Comparison of ENCODE assay signal across 1 cellular context in the genomic region with DNA sequence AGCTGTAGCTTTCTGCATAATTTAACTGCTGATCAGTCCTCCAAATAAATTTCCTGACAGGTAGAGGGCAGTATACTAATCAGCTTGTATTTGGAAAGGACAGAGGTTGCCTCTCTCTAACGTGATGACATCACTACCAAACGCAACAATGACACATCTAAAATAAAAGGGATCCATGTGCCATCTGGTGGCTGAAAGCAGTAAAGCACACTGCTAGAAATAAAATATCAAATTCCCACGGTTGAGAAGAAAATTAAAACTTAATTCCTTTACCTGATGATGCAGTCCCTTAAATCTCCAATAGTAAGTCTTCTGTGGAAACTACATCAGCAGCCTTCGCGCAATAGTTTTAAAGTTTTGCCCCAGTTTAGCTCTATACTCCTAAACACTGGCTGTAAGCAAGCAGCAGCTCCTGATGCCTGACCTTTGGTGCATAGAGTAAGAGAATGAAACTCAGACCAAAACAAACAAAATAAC.
TF ChIP-seq lines count a peak whose summit lies in the region.

No MANE protein-coding gene starts in this region.

TF ChIP-seq in HepG2, 621 proteins besides CTCF, POLR2A, EP300 and RAD21 (continued from another document and continues in another):
- TF ChIP-seq PBX3 (CRISPR knock-in tag; IDR thresholded peaks at IDR 0.05; ENCODE audit: borderline replicate concordance), result no peak
- no peak for TF ChIP-seq ZNF709 (CRISPR knock-in tag; IDR thresholded peaks at IDR 0.05)
- TF ChIP-seq PITX1 (CRISPR knock-in tag; IDR thresholded peaks at IDR 0.05), result no peak
- no peak for TF ChIP-seq POLR2AphosphoS5 (IDR thresholded peaks at IDR 0.05; ENCODE audit: low read depth, low read length)
- TF ChIP-seq IRF9 (CRISPR knock-in tag; IDR thresholded peaks at IDR 0.05; ENCODE audit: borderline replicate concordance), result no peak
- no peak for TF ChIP-seq ADNP (CRISPR knock-in tag; IDR thresholded peaks at IDR 0.05)
- no peak for TF ChIP-seq HNF1A (IDR thresholded peaks at IDR 0.05; ENCODE audit: low read depth)
- no peak for TF ChIP-seq HNF1A (CRISPR knock-in tag; IDR thresholded peaks at IDR 0.05; ENCODE audit: borderline replicate concordance)
- no peak for TF ChIP-seq PRMT3 (CRISPR knock-in tag; IDR thresholded peaks at IDR 0.05; ENCODE audit: borderline replicate concordance, low read depth)
- TF ChIP-seq CBFB (CRISPR knock-in tag; IDR thresholded peaks at IDR 0.05), result no peak
- no peak for TF ChIP-seq ZNF564 (CRISPR knock-in tag; IDR thresholded peaks at IDR 0.05)
- no peak for TF ChIP-seq ZNF383 (CRISPR knock-in tag; IDR thresholded peaks at IDR 0.05; ENCODE audit: borderline replicate concordance)
- no peak for TF ChIP-seq ZBTB7A (CRISPR knock-in tag; IDR thresholded peaks at IDR 0.05)
- TF ChIP-seq ELF4 (CRISPR knock-in tag; IDR thresholded peaks at IDR 0.05; ENCODE audit: borderline replicate concordance), result no peak
- no peak for TF ChIP-seq KLF12 (CRISPR knock-in tag; IDR thresholded peaks at IDR 0.05; ENCODE audit: borderline replicate concordance)
- TF ChIP-seq ARHGAP35 (CRISPR knock-in tag; IDR thresholded peaks at IDR 0.05; ENCODE audit: borderline replicate concordance), result no peak
- TF ChIP-seq, protein P1, sequence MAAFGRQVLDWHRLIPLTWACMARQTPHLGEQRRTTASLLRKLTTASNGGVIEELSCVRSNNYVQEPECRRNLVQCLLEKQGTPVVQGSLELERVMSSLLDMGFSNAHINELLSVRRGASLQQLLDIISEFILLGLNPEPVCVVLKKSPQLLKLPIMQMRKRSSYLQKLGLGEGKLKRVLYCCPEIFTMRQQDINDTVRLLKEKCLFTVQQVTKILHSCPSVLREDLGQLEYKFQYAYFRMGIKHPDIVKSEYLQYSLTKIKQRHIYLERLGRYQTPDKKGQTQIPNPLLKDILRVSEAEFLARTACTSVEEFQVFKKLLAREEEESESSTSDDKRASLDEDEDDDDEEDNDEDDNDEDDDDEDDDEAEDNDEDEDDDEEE (CRISPR knock-in tag; IDR thresholded peaks at IDR 0.05), result no peak
- TF ChIP-seq MZF1 (CRISPR knock-in tag; IDR thresholded peaks at IDR 0.05; ENCODE audit: borderline replicate concordance), result no peak
- no peak for TF ChIP-seq LBX2 (CRISPR knock-in tag; IDR thresholded peaks at IDR 0.05; ENCODE audit: borderline replicate concordance)
- TF ChIP-seq ZBTB3 (CRISPR knock-in tag; IDR thresholded peaks at IDR 0.05; ENCODE audit: borderline replicate concordance, low read depth), result no peak
- no peak for TF ChIP-seq RFX1 (IDR thresholded peaks at IDR 0.05)
- TF ChIP-seq BCL3 (CRISPR knock-in tag; IDR thresholded peaks at IDR 0.05), result no peak
- TF ChIP-seq TEF (CRISPR knock-in tag; IDR thresholded peaks at IDR 0.05), result no peak
- TF ChIP-seq, protein P2, sequence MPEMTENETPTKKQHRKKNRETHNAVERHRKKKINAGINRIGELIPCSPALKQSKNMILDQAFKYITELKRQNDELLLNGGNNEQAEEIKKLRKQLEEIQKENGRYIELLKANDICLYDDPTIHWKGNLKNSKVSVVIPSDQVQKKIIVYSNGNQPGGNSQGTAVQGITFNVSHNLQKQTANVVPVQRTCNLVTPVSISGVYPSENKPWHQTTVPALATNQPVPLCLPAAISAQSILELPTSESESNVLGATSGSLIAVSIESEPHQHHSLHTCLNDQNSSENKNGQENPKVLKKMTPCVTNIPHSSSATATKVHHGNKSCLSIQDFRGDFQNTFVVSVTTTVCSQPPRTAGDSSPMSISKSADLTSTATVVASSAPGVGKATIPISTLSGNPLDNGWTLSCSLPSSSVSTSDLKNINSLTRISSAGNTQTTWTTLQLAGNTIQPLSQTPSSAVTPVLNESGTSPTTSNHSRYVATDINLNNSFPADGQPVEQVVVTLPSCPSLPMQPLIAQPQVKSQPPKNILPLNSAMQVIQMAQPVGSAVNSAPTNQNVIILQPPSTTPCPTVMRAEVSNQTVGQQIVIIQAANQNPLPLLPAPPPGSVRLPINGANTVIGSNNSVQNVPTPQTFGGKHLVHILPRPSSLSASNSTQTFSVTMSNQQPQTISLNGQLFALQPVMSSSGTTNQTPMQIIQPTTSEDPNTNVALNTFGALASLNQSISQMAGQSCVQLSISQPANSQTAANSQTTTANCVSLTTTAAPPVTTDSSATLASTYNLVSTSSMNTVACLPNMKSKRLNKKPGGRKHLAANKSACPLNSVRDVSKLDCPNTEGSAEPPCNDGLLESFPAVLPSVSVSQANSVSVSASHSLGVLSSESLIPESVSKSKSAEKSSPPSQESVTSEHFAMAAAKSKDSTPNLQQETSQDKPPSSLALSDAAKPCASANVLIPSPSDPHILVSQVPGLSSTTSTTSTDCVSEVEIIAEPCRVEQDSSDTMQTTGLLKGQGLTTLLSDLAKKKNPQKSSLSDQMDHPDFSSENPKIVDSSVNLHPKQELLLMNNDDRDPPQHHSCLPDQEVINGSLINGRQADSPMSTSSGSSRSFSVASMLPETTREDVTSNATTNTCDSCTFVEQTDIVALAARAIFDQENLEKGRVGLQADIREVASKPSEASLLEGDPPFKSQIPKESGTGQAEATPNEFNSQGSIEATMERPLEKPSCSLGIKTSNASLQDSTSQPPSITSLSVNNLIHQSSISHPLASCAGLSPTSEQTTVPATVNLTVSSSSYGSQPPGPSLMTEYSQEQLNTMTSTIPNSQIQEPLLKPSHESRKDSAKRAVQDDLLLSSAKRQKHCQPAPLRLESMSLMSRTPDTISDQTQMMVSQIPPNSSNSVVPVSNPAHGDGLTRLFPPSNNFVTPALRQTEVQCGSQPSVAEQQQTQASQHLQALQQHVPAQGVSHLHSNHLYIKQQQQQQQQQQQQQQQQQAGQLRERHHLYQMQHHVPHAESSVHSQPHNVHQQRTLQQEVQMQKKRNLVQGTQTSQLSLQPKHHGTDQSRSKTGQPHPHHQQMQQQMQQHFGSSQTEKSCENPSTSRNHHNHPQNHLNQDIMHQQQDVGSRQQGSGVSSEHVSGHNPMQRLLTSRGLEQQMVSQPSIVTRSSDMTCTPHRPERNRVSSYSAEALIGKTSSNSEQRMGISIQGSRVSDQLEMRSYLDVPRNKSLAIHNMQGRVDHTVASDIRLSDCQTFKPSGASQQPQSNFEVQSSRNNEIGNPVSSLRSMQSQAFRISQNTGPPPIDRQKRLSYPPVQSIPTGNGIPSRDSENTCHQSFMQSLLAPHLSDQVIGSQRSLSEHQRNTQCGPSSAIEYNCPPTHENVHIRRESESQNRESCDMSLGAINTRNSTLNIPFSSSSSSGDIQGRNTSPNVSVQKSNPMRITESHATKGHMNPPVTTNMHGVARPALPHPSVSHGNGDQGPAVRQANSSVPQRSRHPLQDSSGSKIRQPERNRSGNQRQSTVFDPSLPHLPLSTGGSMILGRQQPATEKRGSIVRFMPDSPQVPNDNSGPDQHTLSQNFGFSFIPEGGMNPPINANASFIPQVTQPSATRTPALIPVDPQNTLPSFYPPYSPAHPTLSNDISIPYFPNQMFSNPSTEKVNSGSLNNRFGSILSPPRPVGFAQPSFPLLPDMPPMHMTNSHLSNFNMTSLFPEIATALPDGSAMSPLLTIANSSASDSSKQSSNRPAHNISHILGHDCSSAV (CRISPR knock-in tag; IDR thresholded peaks at IDR 0.05; ENCODE audit: borderline replicate concordance), result no peak
- TF ChIP-seq REPIN1 (CRISPR knock-in tag; IDR thresholded peaks at IDR 0.05; ENCODE audit: borderline replicate concordance, low read depth), result peak; percentile 26; the same call in 1 of the 2 replicates
- no peak for TF ChIP-seq TEAD2 (CRISPR knock-in tag; IDR thresholded peaks at IDR 0.05)
- TF ChIP-seq ZNF431 (CRISPR knock-in tag; IDR thresholded peaks at IDR 0.05; ENCODE audit: borderline replicate concordance, low read depth), result no peak
- TF ChIP-seq KDM5A (IDR thresholded peaks at IDR 0.05; ENCODE audit: borderline replicate concordance, low read length), result peak; percentile 79; the same call in 1 of the 2 replicates
- no peak for TF ChIP-seq ZNF569 (CRISPR knock-in tag; IDR thresholded peaks at IDR 0.05; ENCODE audit: borderline replicate concordance)
- TF ChIP-seq ZNF563 (CRISPR knock-in tag; IDR thresholded peaks at IDR 0.05), result no peak
- no peak for TF ChIP-seq PCBP1 (IDR thresholded peaks at IDR 0.05; ENCODE audit: borderline replicate concordance, low read depth, low read length)
- no peak for TF ChIP-seq ZFP90 (CRISPR knock-in tag; IDR thresholded peaks at IDR 0.05; ENCODE audit: borderline replicate concordance)
- peak; percentile 37; the same call in 1 of the 2 replicates for TF ChIP-seq GATAD2A (CRISPR knock-in tag; IDR thresholded peaks at IDR 0.05)
- TF ChIP-seq ZFP62 (CRISPR knock-in tag; IDR thresholded peaks at IDR 0.05), result no peak
- no peak for TF ChIP-seq ZBTB43 (CRISPR knock-in tag; conservative IDR thresholded peaks at IDR 0.05)
- no peak for TF ChIP-seq HOXD1 (CRISPR knock-in tag; IDR thresholded peaks at IDR 0.05)
- no peak for TF ChIP-seq RXRA (CRISPR knock-in tag; IDR thresholded peaks at IDR 0.05)
- TF ChIP-seq ATF3 (CRISPR knock-in tag; IDR thresholded peaks at IDR 0.05), result 0 out of 2 replicates have a peak, but pooled peaks have one; percentile 67
- no peak for TF ChIP-seq HMG20B (CRISPR knock-in tag; conservative IDR thresholded peaks at IDR 0.05)
- no peak for TF ChIP-seq TOE1 (CRISPR knock-in tag; IDR thresholded peaks at IDR 0.05)
- no peak for TF ChIP-seq CCDC6 (CRISPR knock-in tag; IDR thresholded peaks at IDR 0.05)
